In genomic region chr12:62986844-62987243, GRCh38 we compare ENCODE assay signal across 9 cellular contexts. TPM values are rescaled to one million over a fixed set of nuclear protein-coding genes. Genes with fewer than 3 reads are reported as not detected.
"Had no signal": no experiment of that assay in that cellular context is flagged by ENCODE, and none has a peak within 500 bp of the region (broad histone marks: within the 10 kb centered on the region; RNA-seq: fewer than 3 reads in every experiment).

No MANE protein-coding gene starts in this region.

- DNase-seq: H9, HCEC 1CT, KBM-7 had no signal

- H3K9ac ChIP-seq: KMS-11 had no signal

- ATAC-seq: GM23338 had no signal

- H3K4me2 ChIP-seq: GM23338, KMS-11 had no signal

- FAIRE-seq: H54, HTR-8/SVneo had no signal

- H3K27ac ChIP-seq: HL-60, KMS-11 had no signal

- H2AFZ ChIP-seq: GM23338 had no signal

- H3K4me3 ChIP-seq: GM23338 had no signal

RNA-seq across cellular contexts. Expression of gene PPM1H, which starts 51.9 kb away (rescaled TPM):
- polyA plus RNA-seq: IgD-negative memory B cell had no signal
